Comparison of ENCODE assay signal across 24 cellular contexts in genomic region chr1:87989346-87989745, GRCh38.
"Had no signal": no experiment of that assay in that cellular context is flagged by ENCODE, and none has a peak within 500 bp of the region (broad histone marks: within the 10 kb centered on the region; RNA-seq: fewer than 3 reads in every experiment).

No MANE protein-coding gene starts in this region.

- H3K4me3 ChIP-seq: adrenal gland, body of pancreas, coronary artery, dorsolateral prefrontal cortex, esophagus squamous epithelium, thoracic aorta had no signal

- H3K36me3 ChIP-seq: adrenal gland, esophagus squamous epithelium, thoracic aorta had no signal

- H3K27me3 ChIP-seq: adrenal gland, body of pancreas, dorsolateral prefrontal cortex, esophagus squamous epithelium had no signal

- H3K36me3 Mint-ChIP-seq: activated naive CD8-positive, alpha-beta T cell treated with anti-CD3 and anti-CD28 coated beads for 36 hours; memory B cell; natural killer cell had no signal

- H3K27me3 Mint-ChIP-seq: memory B cell had no signal

- H3K9me3 Mint-ChIP-seq: activated naive CD8-positive, alpha-beta T cell treated with anti-CD3 and anti-CD28 coated beads for 36 hours; memory B cell; T-helper 2 cell treated with Interferon-gamma antibody and Interleukin-4, amounts not matched to agents 5 μg/mL and 100 μg/mL, for 36 hours had no signal

- H3K4me1 Mint-ChIP-seq: activated naive CD8-positive, alpha-beta T cell treated with anti-CD3 and anti-CD28 coated beads for 36 hours; memory B cell; natural killer cell had no signal

- H3K27ac ChIP-seq: adrenal gland, body of pancreas, coronary artery, dorsolateral prefrontal cortex, esophagus squamous epithelium, thoracic aorta had no signal

- H3K4me3 Mint-ChIP-seq: activated naive CD8-positive, alpha-beta T cell treated with anti-CD3 and anti-CD28 coated beads for 36 hours; memory B cell; natural killer cell; T-helper 2 cell treated with Interferon-gamma antibody and Interleukin-4, amounts not matched to agents 5 μg/mL and 100 μg/mL, for 36 hours had no signal

- H3K9me3 ChIP-seq: adrenal gland, body of pancreas, esophagus squamous epithelium, thoracic aorta had no signal

- H3K4me1 ChIP-seq: adrenal gland, body of pancreas, esophagus squamous epithelium had no signal

- ATAC-seq: body of pancreas; natural killer cell; right cardiac atrium; stimulated activated naive CD8-positive, alpha-beta T cell treated with anti-CD3 and anti-CD28 coated beads, Interleukin-15, Interleukin-2, amounts not matched to agents 100 U/mL and 50 U/mL, for 24 hours had no signal

- DNase-seq: activated CD4-positive, alpha-beta T cell treated with anti-CD3 and anti-CD28 coated beads for 4 hours; activated CD4-positive, alpha-beta T cell treated with anti-CD3 and anti-CD28 coated beads, Interleukin-2, amount 50 U/mL, for 48 hours; activated CD4-positive, CD25-positive, alpha-beta regulatory T cell; activated CD8-positive, alpha-beta memory T cell treated with anti-CD3 and anti-CD28 coated beads for 24 hours; activated effector memory CD4-positive, alpha-beta T cell treated with Interleukin-2 at 50 U/mL for 16 hours; activated naive CD4-positive, alpha-beta T cell treated with Interleukin-2 at 50 U/mL for 16 hours; activated naive CD8-positive, alpha-beta T cell treated with anti-CD3 and anti-CD28 coated beads for 36 hours; adrenal gland; aorta; body of pancreas; dorsolateral prefrontal cortex; effector memory CD4-positive, alpha-beta T cell; esophagus squamous epithelium; kidney; natural killer cell; posterior cingulate gyrus; right cardiac atrium; stimulated activated CD4-positive, alpha-beta T cell treated with anti-CD3 and anti-CD28 coated beads, Interleukin-15, amount 100 ng/mL, for 24 hours; stimulated activated naive CD8-positive, alpha-beta T cell treated with anti-CD3 and anti-CD28 coated beads, Interleukin-15, Interleukin-2, amounts not matched to agents 100 U/mL and 50 U/mL, for 24 hours; T-helper 1 cell had no signal

- H3K27ac Mint-ChIP-seq: activated naive CD8-positive, alpha-beta T cell treated with anti-CD3 and anti-CD28 coated beads for 36 hours; memory B cell; natural killer cell; T-helper 2 cell treated with Interferon-gamma antibody and Interleukin-4, amounts not matched to agents 5 μg/mL and 100 μg/mL, for 36 hours had no signal
